22 cellular contexts compared by ENCODE assay signal in genomic region chr14:37170993-37171392, GRCh38. TPM values are rescaled to one million over a fixed set of nuclear protein-coding genes. Genes with fewer than 3 reads are reported as not detected.
"Had no signal": no experiment of that assay in that cellular context is flagged by ENCODE, and none has a peak within 500 bp of the region (broad histone marks: within the 10 kb centered on the region; RNA-seq: fewer than 3 reads in every experiment).

No MANE protein-coding gene starts in this region.

- H3K4me1 ChIP-seq: breast epithelium had no signal

- H3K36me3 ChIP-seq: breast epithelium, left ventricle myocardium inferior, pancreas, right atrium auricular region, upper lobe of right lung had no signal

- H3K9me3 ChIP-seq: breast epithelium, left ventricle myocardium inferior, pancreas, psoas muscle, right atrium auricular region, upper lobe of right lung had no signal

- H3K27me3 ChIP-seq: breast epithelium, pancreas, right atrium auricular region, upper lobe of right lung had no signal

- ATAC-seq: activated T-cell treated with anti-CD3 and anti-CD28 coated beads, Interleukin-2, amount 50 U/mL, for 4 hours; natural killer cell; stimulated activated naive CD8-positive, alpha-beta T cell treated with anti-CD3 and anti-CD28 coated beads, Interleukin-15, Interleukin-2, amounts not matched to agents 100 U/mL and 50 U/mL, for 24 hours had no signal

- DNase-seq: activated CD4-positive, alpha-beta T cell treated with anti-CD3 and anti-CD28 coated beads for 4 hours; activated CD4-positive, alpha-beta T cell treated with anti-CD3 and anti-CD28 coated beads, Interleukin-2, amount 50 U/mL, for 48 hours; activated CD4-positive, CD25-positive, alpha-beta regulatory T cell; activated CD8-positive, alpha-beta memory T cell treated with anti-CD3 and anti-CD28 coated beads, Interleukin-2, amount 50 U/mL, for 48 hours; activated naive CD4-positive, alpha-beta T cell; activated naive CD8-positive, alpha-beta T cell treated with anti-CD3 and anti-CD28 coated beads for 36 hours; activated T-cell treated with anti-CD3 and anti-CD28 coated beads, Interleukin-2, amount 50 U/mL, for 4 hours; effector memory CD4-positive, alpha-beta T cell; foreskin melanocyte; left ventricle myocardium inferior; midbrain; natural killer cell; pancreas; psoas muscle; stimulated activated CD4-positive, alpha-beta T cell treated with anti-CD3 and anti-CD28 coated beads, Interleukin-4, amount 100 ng/mL, for 4 hours; stimulated activated naive CD8-positive, alpha-beta T cell treated with anti-CD3 and anti-CD28 coated beads, Interleukin-15, Interleukin-2, amounts not matched to agents 100 U/mL and 50 U/mL, for 24 hours; T1000; upper lobe of right lung had no signal

RNA-seq across cellular contexts. Expression of gene SLC25A21, which starts 1.4 kb away (rescaled TPM):
- total RNA-seq: activated CD8-positive, alpha-beta memory T cell treated with anti-CD3 and anti-CD28 coated beads for 36 hours; activated naive CD8-positive, alpha-beta T cell treated with anti-CD3 and anti-CD28 coated beads for 36 hours; activated T-cell treated with anti-CD3 and anti-CD28 coated beads, Interleukin-2, amount 50 U/mL, for 4 hours; activated T-helper 2 cell treated with anti-CD3 and anti-CD28 coated beads, Interferon-gamma antibody, Interleukin-2, Interleukin-4, amounts not matched to agents 10 μg/mL and 5 μg/mL and 100 μg/mL, durations not matched to agents 14 hours and 24 hours and 36 hours; natural killer cell had no signal

RNA-seq across cellular contexts. Expression of gene MIPOL1, which starts 26.7 kb away (rescaled TPM):
- total RNA-seq: activated CD8-positive, alpha-beta memory T cell treated with anti-CD3 and anti-CD28 coated beads for 36 hours; activated naive CD8-positive, alpha-beta T cell treated with anti-CD3 and anti-CD28 coated beads for 36 hours; activated T-helper 2 cell treated with anti-CD3 and anti-CD28 coated beads, Interferon-gamma antibody, Interleukin-2, Interleukin-4, amounts not matched to agents 10 μg/mL and 5 μg/mL and 100 μg/mL, durations not matched to agents 14 hours and 24 hours and 36 hours; natural killer cell had no signal
